In the genomic region with DNA sequence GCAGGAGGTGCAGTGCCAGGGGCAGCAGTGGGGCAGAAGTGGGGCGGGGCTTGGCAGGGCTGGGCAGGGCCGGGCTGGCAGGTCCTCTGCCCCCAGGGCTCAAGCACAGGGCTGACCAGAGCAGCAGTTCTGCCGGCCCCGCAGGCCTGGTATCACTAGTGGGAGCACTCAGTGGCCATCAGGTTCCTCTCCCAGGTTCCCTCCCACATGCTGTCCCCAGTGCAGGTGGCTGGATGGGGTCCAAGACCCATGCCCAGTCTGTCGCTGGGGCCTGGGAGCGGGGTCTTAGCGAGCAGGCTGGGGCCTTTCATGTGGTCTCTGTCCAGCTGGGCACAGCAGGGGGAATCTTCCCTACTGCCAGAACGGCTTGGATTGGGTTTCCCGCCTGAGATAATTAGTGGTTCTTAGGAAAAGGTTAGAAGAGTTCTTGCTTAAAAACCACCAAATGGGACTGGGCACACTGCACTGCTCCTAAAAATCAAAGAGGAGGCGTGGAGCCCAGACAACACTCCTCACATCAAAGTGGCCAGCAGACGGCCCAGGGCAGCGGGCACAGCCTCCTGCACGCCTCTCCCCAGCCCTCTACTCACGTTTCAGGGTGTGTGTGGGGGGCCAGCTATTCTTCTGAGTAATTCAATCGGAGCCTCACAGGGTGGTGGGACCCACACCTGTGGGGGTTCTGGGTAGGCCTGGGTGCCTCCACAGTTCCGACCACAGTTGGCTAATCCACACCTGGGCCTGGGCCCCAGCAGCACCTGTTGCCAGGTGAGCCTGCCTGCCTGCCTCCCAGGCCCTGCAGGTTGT, we compare ENCODE assay signal across 22 cellular contexts. TPM values are rescaled to one million over a fixed set of nuclear protein-coding genes. Genes with fewer than 3 reads are reported as not detected.
DNase-seq lines count a peak whose midpoint lies in the region; ATAC-seq, FAIRE-seq and TF ChIP-seq lines count a peak whose summit lies in the region.
"Had no signal": no experiment of that assay in that cellular context is flagged by ENCODE, and none has a peak within 500 bp of the region (broad histone marks: within the 10 kb centered on the region; RNA-seq: fewer than 3 reads in every experiment).

No MANE protein-coding gene starts in this region.

- intact Hi-C loops in HepG2 (cut with micrococcal nuclease; ENCODE audit: unreplicated experiment) (no loop called here), Calu3 (cut with micrococcal nuclease; ENCODE audit: unreplicated experiment) (no loop called here)

- no peaks in the 10 kb centered on the region for H3K9me2 ChIP-seq in GM23338 (ENCODE audit: insufficient read depth)

- H3K9me3 Mint-ChIP-seq in GM23338 (no peaks in the 10 kb centered on the region; the same call in 2 of the 3 replicates), Calu3 (ENCODE audit: low read depth, unreplicated experiment) (no peaks in the 10 kb centered on the region), osteocyte (ENCODE audit: unreplicated experiment) (no peaks in the 10 kb centered on the region)
- H3K9me3 Mint-ChIP-seq: activated CD4-positive, alpha-beta T cell treated with anti-CD3 and anti-CD28 coated beads, Interleukin-2, amount 10 ng/mL, durations not matched to agents 7 days and 5 days had no signal

- CTCF ChIA-PET in HepG2 (lab: Yijun Ruan, JAX; ENCODE audit: low intra/inter-chr PET ratio, low total read pairs) (no interaction called here), Calu3 (lab: Charles Lee) (no interaction called here)

- H3K4me3 ChIP-seq in BE2C (ENCODE audit: low read depth, low read length): no peak overlapping the region
- no peak overlapping the region for H3K4me3 ChIP-seq in GM23338
- no peak overlapping the region for H3K4me3 ChIP-seq in RWPE2 (ENCODE audit: severe bottlenecking)
- no peak overlapping the region for H3K4me3 ChIP-seq in HepG2 (replicated peaks in 1 of 3; ENCODE audit: insufficient read depth in 1 of 3, low read depth in 2 of 3, low read length in 3 of 3)
- H3K4me3 ChIP-seq: ascending aorta, HAP-1, SJCRH30, smooth muscle cell, thyroid gland had no signal

- no peaks in the 10 kb centered on the region for H3K27me3 ChIP-seq in BE2C
- no peaks in the 10 kb centered on the region for H3K27me3 ChIP-seq in GM23338 (ENCODE audit: insufficient read depth)
- no peaks in the 10 kb centered on the region for H3K27me3 ChIP-seq in RWPE2 (ENCODE audit: insufficient read depth, poor library complexity, severe bottlenecking)
- H3K27me3 ChIP-seq in HepG2 (ENCODE audit: control insufficient read depth in 1 of 2, insufficient read depth in 2 of 2, low read length in 2 of 2): no peaks in the 10 kb centered on the region
- H3K27me3 ChIP-seq: ascending aorta, foreskin keratinocyte, SJCRH30, thyroid gland had no signal

- FAIRE-seq in HepG2 (lab: Jason Lieb, UNC): no peak
- FAIRE-seq: colon had no signal

- H3K27me3 Mint-ChIP-seq in GM23338 (ENCODE audit: insufficient read depth, low read depth, poor library complexity) (peaks cover 12% of the 10 kb centered on the region), Calu3 (ENCODE audit: unreplicated experiment) (no peaks in the 10 kb centered on the region), osteocyte (ENCODE audit: unreplicated experiment) (no peaks in the 10 kb centered on the region)
- H3K27me3 Mint-ChIP-seq: activated CD4-positive, alpha-beta T cell treated with anti-CD3 and anti-CD28 coated beads, Interleukin-2, amount 10 ng/mL, durations not matched to agents 7 days and 5 days had no signal

- H3K27ac ChIP-seq in GM23338 (ENCODE audit: low read depth): no peak overlapping the region
- H3K27ac ChIP-seq in RWPE2 (ENCODE audit: poor library complexity, severe bottlenecking): no peak overlapping the region
- H3K27ac ChIP-seq in HepG2 (ENCODE audit: extremely low read length, insufficient read depth, low read length): no peak overlapping the region
- H3K27ac ChIP-seq: ascending aorta, foreskin keratinocyte, KMS-11, parathyroid adenoma, SJCRH30, thyroid gland had no signal

- H3K4me1 Mint-ChIP-seq in GM23338 (peaks cover 4% of the 10 kb centered on the region), Calu3 (ENCODE audit: low read depth, unreplicated experiment) (peaks cover 8% of the 10 kb centered on the region), osteocyte (ENCODE audit: unreplicated experiment) (peaks cover 13% of the 10 kb centered on the region)

- no peak for TF ChIP-seq RAD21 in HepG2 (CRISPR knock-in tag; IDR thresholded peaks at IDR 0.05)

- no peak for TF ChIP-seq POLR2A in HepG2 (IDR thresholded peaks at IDR 0.05; ENCODE audit: insufficient read depth in 1 of 2, low read depth in 2 of 2, low read length in 2 of 2)

- TF ChIP-seq EP300 in HepG2 (IDR thresholded peaks at IDR 0.05; ENCODE audit: low read depth in 2 of 2, low read length in 2 of 2) (no peak), HepG2 (CRISPR knock-in tag; IDR thresholded peaks at IDR 0.05; ENCODE audit: borderline replicate concordance) (no peak)

- H3K4me2 ChIP-seq in GM23338 (no peak overlapping the region), HepG2 (ENCODE audit: low read depth, low read length) (no peak overlapping the region)
- H3K4me2 ChIP-seq: KMS-11, smooth muscle cell had no signal

- no peak overlapping the region for H3K4me3 Mint-ChIP-seq in GM23338
- no peak overlapping the region for H3K4me3 Mint-ChIP-seq in Calu3 (ENCODE audit: low read depth, unreplicated experiment)
- no peak overlapping the region for H3K4me3 Mint-ChIP-seq in osteocyte (ENCODE audit: unreplicated experiment)
- H3K4me3 Mint-ChIP-seq: activated CD4-positive, alpha-beta T cell treated with anti-CD3 and anti-CD28 coated beads, Interleukin-2, amount 10 ng/mL, durations not matched to agents 7 days and 5 days had no signal

- in situ Hi-C loops in HepG2 (cut with HindIII; ENCODE audit: extremely low pct_ligation_motif_present, low pct_unique_long_range_greater_than_20kb): no loop called here

- no peaks in the 10 kb centered on the region for H3F3A ChIP-seq in GM23338 (replicated peaks; ENCODE audit: low read depth)

- H3K36me3 ChIP-seq in BE2C (peaks cover 4% of the 10 kb centered on the region), GM23338 (ENCODE audit: insufficient read depth) (peaks cover 5% of the 10 kb centered on the region; the same call in 1 of the 2 replicates), RWPE2 (ENCODE audit: low read depth) (peaks cover 17% of the 10 kb centered on the region), HepG2 (replicated peaks in 1 of 2; ENCODE audit: control insufficient read depth in 1 of 2, insufficient read depth in 2 of 2, low read length in 2 of 2) (peaks cover 0 to 3% of the 10 kb centered on the region in 2 experiments; a peak in 3 of 5 replicates)
- H3K36me3 ChIP-seq: SJCRH30, thyroid gland had no signal

- BruUV-seq in HepG2 (replicated peaks; lab: Mats Ljungman, UMichigan) (no TSS peak), Calu3 (replicated peaks; lab: Mats Ljungman, UMichigan) (no TSS peak)

- no peak overlapping the region for H3K9ac ChIP-seq in HepG2 (ENCODE audit: insufficient read depth, low read depth, low read length)
- H3K9ac ChIP-seq: KMS-11, parathyroid adenoma had no signal

- WGBS in HepG2 (ENCODE audit: low lambda C conversion rate): 70% methylated on average over 10 of the region's 16 CpGs

- H4K20me1 ChIP-seq in GM23338 (replicated peaks; ENCODE audit: insufficient read depth): no peaks in the 10 kb centered on the region
- H4K20me1 ChIP-seq in HepG2 (ENCODE audit: insufficient read depth, low read length): no peaks in the 10 kb centered on the region

- H3K79me2 ChIP-seq in GM23338 (replicated peaks; ENCODE audit: insufficient read depth): 0 out of 2 replicates have a peak, but pooled peaks cover 2% of the 10 kb centered on the region
- no peaks in the 10 kb centered on the region for H3K79me2 ChIP-seq in HepG2 (ENCODE audit: insufficient read depth, low read length)
- H3K79me2 ChIP-seq: parathyroid adenoma had no signal

- POLR2A ChIA-PET in HepG2 (lab: Yijun Ruan, JAX): no interaction called here

- H2AFZ ChIP-seq in GM23338: no peak overlapping the region
- no peak overlapping the region for H2AFZ ChIP-seq in HepG2 (ENCODE audit: low read length)
- H2AFZ ChIP-seq: parathyroid adenoma had no signal

- H3K4me1 ChIP-seq in BE2C (peaks cover under 1% of the 10 kb centered on the region; the same call in 1 of the 2 replicates), GM23338 (ENCODE audit: insufficient read depth) (no peaks in the 10 kb centered on the region), RWPE2 (ENCODE audit: insufficient read depth, poor library complexity, severe bottlenecking) (no peaks in the 10 kb centered on the region), HepG2 (ENCODE audit: insufficient read depth, low read length) (no peaks in the 10 kb centered on the region)
- H3K4me1 ChIP-seq: ascending aorta, foreskin keratinocyte, HAP-1, parathyroid adenoma, thyroid gland had no signal

- ATAC-seq in GM23338: peak; percentile 28
- ATAC-seq in RWPE2 (ENCODE audit: low read depth): 0 out of 3 replicates have a peak, but pooled peaks have one; percentile 11
- peak; percentile 26 for ATAC-seq in HepG2
- ATAC-seq in HG03045 (IDR thresholded peaks at IDR 0.05; ENCODE audit: unreplicated experiment): no peak
- ATAC-seq: foreskin keratinocyte had no signal

- H3K9me3 ChIP-seq in BE2C: 0 out of 2 replicates have a peak, but pooled peaks cover 4% of the 10 kb centered on the region
- no peaks in the 10 kb centered on the region for H3K9me3 ChIP-seq in RWPE2 (ENCODE audit: severe bottlenecking)
- H3K9me3 ChIP-seq in HepG2 (ENCODE audit: low read length): no peaks in the 10 kb centered on the region
- H3K9me3 ChIP-seq: ascending aorta, HAP-1, SJCRH30, thyroid gland had no signal

- TF ChIP-seq CTCF in BE2C (IDR thresholded peaks at IDR 0.05; ENCODE audit: low read depth, low read length) (no peak), GM23338 (conservative IDR thresholded peaks at IDR 0.05; ENCODE audit: low read depth in 2 of 2) (no peak), RWPE2 (IDR thresholded peaks at IDR 0.05; ENCODE audit: poor library complexity, severe bottlenecking) (no peak), HepG2 (CRISPR knock-in tag; IDR thresholded peaks at IDR 0.05) (no peak), Calu3 (IDR thresholded peaks at IDR 0.05; ENCODE audit: unreplicated experiment) (no peak), osteocyte (IDR thresholded peaks at IDR 0.05) (no peak)

- H3K36me3 Mint-ChIP-seq in GM23338 (ENCODE audit: low read depth) (peaks cover 32% of the 10 kb centered on the region), Calu3 (ENCODE audit: insufficient read depth, unreplicated experiment) (peaks cover 6% of the 10 kb centered on the region), osteocyte (ENCODE audit: unreplicated experiment) (peaks cover 3% of the 10 kb centered on the region)

- H3K27ac Mint-ChIP-seq in GM23338: no peak overlapping the region
- H3K27ac Mint-ChIP-seq in Calu3 (ENCODE audit: unreplicated experiment): no peak overlapping the region
- no peak overlapping the region for H3K27ac Mint-ChIP-seq in osteocyte (ENCODE audit: unreplicated experiment)
- H3K27ac Mint-ChIP-seq: activated CD4-positive, alpha-beta T cell treated with anti-CD3 and anti-CD28 coated beads, Interleukin-2, amount 10 ng/mL, durations not matched to agents 7 days and 5 days had no signal

- DNase-seq in BE2C: peak; percentile 26
- no peak for DNase-seq in GM23338 (ENCODE audit: low spot score)
- no peak for DNase-seq in RWPE2 (ENCODE audit: low spot score)
- DNase-seq in HepG2 (ENCODE audit: low spot score): no peak
- no peak for DNase-seq in HuH-7 (ENCODE audit: low spot score)
- DNase-seq in Calu3: no peak
- DNase-seq in osteocyte (ENCODE audit: extremely low spot score, unreplicated experiment): no peak
- DNase-seq: activated CD4-positive, alpha-beta T cell treated with anti-CD3 and anti-CD28 coated beads, Interleukin-2, amount 10 ng/mL, durations not matched to agents 7 days and 5 days; foreskin keratinocyte; NCI-H1436; stimulated activated CD4-positive, alpha-beta T cell treated with anti-CD3 and anti-CD28 coated beads, Interleukin-4, amount 100 ng/mL, for 4 hours; stimulated activated CD8-positive, alpha-beta memory T cell treated with anti-CD3 and anti-CD28 coated beads, Interleukin-4, amount 100 ng/mL, for 48 hours; T1000 had no signal

RNA-seq across cellular contexts. Expression of gene TPCN2, which starts 45.6 kb away (rescaled TPM):
- polyA plus RNA-seq in BE2C (2012; ENCODE audit: insufficient read depth, insufficient read length, low read depth): 17.3 TPM
- 14.7 and 15.1 TPM in 2 replicates for total RNA-seq in GM23338 (2014; rRNA removed; shearing (Covaris generic))
- 5.8 and 6.5 TPM in 2 replicates for polyA plus RNA-seq in GM23338 (2016; fragmentation: Nextera tagmentation; extraction: Ambion mirVana)
- 2.0 and 5.9 TPM in 2 replicates for total RNA-seq in HepG2 (2016; rRNA removed; fragmentation: Illumina TruSeq; extraction: Trizol)
- total RNA-seq in HepG2 (2016; cell fraction: cytosol; rRNA removed; fragmentation: Illumina TruSeq; extraction: Trizol; ENCODE audit: low read depth): 3.5 and 4.3 TPM in 2 replicates
- 1.8 and 5.7 TPM in 2 replicates for total RNA-seq in HepG2 (2016; cell fraction: insoluble cytoplasmic fraction; rRNA removed; fragmentation: Illumina TruSeq; extraction: Trizol)
- total RNA-seq in HepG2 (2016; cell fraction: membrane; rRNA removed; fragmentation: Illumina TruSeq; extraction: Trizol): 2.4 and 2.5 TPM in 2 replicates
- 7.8 and 11.5 TPM in 2 replicates for total RNA-seq in HepG2 (2016; cell fraction: nucleus; rRNA removed; fragmentation: Illumina TruSeq; extraction: Trizol)
- 5.6 and 6.9 TPM in 2 replicates for polyA plus RNA-seq in HepG2 (2011; rRNA removed)
- 3.3 and 3.5 TPM in 2 replicates for polyA plus RNA-seq in HepG2 (2011; cell fraction: cytosol; rRNA removed)
- 37.2 and 42.8 TPM in 2 replicates for polyA plus RNA-seq in HepG2 (2011; cell fraction: nucleus; rRNA removed)
- 4.5 and 4.7 TPM in 2 replicates for polyA plus RNA-seq in HepG2 (2012)
- 0.52 and 0.74 TPM in 2 replicates for polyA plus RNA-seq in HepG2 (2016; cell fraction: cytosol; fragmentation: Illumina TruSeq; extraction: Trizol; ENCODE audit: low read depth)
- 1.7 and 2.1 TPM in 2 replicates for polyA plus RNA-seq in HepG2 (2016; cell fraction: insoluble cytoplasmic fraction; fragmentation: Illumina TruSeq; extraction: Trizol; ENCODE audit: low read depth)
- polyA plus RNA-seq in HepG2 (2016; cell fraction: membrane; fragmentation: Illumina TruSeq; extraction: Trizol; ENCODE audit: low read depth): 1.3 TPM in 2 replicates
- polyA plus RNA-seq in HepG2 (2016; cell fraction: nucleus; fragmentation: Illumina TruSeq; extraction: Trizol; ENCODE audit: insufficient read depth, low read depth): 17.8 and 19.4 TPM in 2 replicates
- polyA minus RNA-seq in HepG2 (2011; rRNA and poly(A)+ RNA removed; ENCODE audit: low replicate concordance): 10.3 and 20.2 TPM in 2 replicates
- 1.6 TPM in 2 replicates for polyA minus RNA-seq in HepG2 (2011; cell fraction: cytosol; rRNA and poly(A)+ RNA removed)
- 14.9 and 16.5 TPM in 2 replicates for polyA minus RNA-seq in HepG2 (2011; cell fraction: nucleus; rRNA and poly(A)+ RNA removed)
- 21.9 and 24.3 TPM in 2 replicates for total RNA-seq in Calu3 (2022)
- total RNA-seq in osteocyte: 21.0 and 22.4 TPM in 2 replicates
